Comparison of ENCODE assay signal across 1 cellular context in genomic region chr7:111744501-111745155, GRCh38.
A peak's percentile ranks its signal among the peaks of the same experiment; 100 is the strongest.
TF ChIP-seq lines count a peak whose summit lies in the region.

No MANE protein-coding gene starts in this region.

TF ChIP-seq in SK-N-SH, 30 proteins besides CTCF, POLR2A, EP300 and RAD21 (continued from another document):
- TF ChIP-seq ELF1 (IDR thresholded peaks at IDR 0.05) (peak; percentile 13; the same call in 1 of the 2 replicates), POLR2AphosphoS5 (IDR thresholded peaks at IDR 0.05; ENCODE audit: low read depth, low read length) (peak; percentile 91), FOXJ3 (CRISPR knock-in tag; IDR thresholded peaks at IDR 0.05) (no peak), SIN3A (IDR thresholded peaks at IDR 0.05; ENCODE audit: borderline replicate concordance, low read depth, low read length) (peak; percentile 30; the same call in 1 of the 2 replicates), GABPA (IDR thresholded peaks at IDR 0.05; ENCODE audit: low read depth) (0 out of 2 replicates have a peak, but pooled peaks have one; percentile 44), TCF12 (IDR thresholded peaks at IDR 0.05) (peak; percentile 92), EZH2phosphoT487 (IDR thresholded peaks at IDR 0.05; ENCODE audit: borderline replicate concordance, low read depth) (no peak), NFIC (IDR thresholded peaks at IDR 0.05; ENCODE audit: borderline replicate concordance) (peak; percentile 68), FOSL2 (IDR thresholded peaks at IDR 0.05; ENCODE audit: borderline replicate concordance, low read depth) (peak; percentile 68; the same call in 1 of the 2 replicates)
